In genomic region chr13:33194820-33195692, GRCh38 we compare ENCODE assay signal across 9 cellular contexts.
DNase-seq lines count a peak whose midpoint lies in the region; ATAC-seq and TF ChIP-seq lines count a peak whose summit lies in the region.
"Had no signal": no experiment of that assay in that cellular context is flagged by ENCODE, and none has a peak within 500 bp of the region (broad histone marks: within the 10 kb centered on the region; RNA-seq: fewer than 3 reads in every experiment).

No MANE protein-coding gene starts in this region.

- no peak overlapping the region for H3K4me3 ChIP-seq in endodermal cell (ENCODE audit: low read length)
- H3K4me3 ChIP-seq in skeletal muscle satellite cell (ENCODE audit: low read length), result peak overlapping the region; percentile 5

- H3K27me3 Mint-ChIP-seq in endodermal cell (ENCODE audit: insufficient read depth), result no peaks in the 10 kb centered on the region

- H3K4me2 ChIP-seq in skeletal muscle satellite cell (ENCODE audit: low read length), result peak overlapping the region; percentile 51

- peaks cover 50% of the 10 kb centered on the region for H3K4me1 Mint-ChIP-seq in endodermal cell

- TF ChIP-seq CTCF in endodermal cell (conservative IDR thresholded peaks at IDR 0.05), result no peak

- H3K9me3 Mint-ChIP-seq in endodermal cell, result no peaks in the 10 kb centered on the region

- H3K27me3 ChIP-seq in endodermal cell (ENCODE audit: control insufficient read depth, insufficient read depth, low read length, poor library complexity, severe bottlenecking) (no peaks in the 10 kb centered on the region), skeletal muscle satellite cell (ENCODE audit: control insufficient read depth, insufficient read depth, low read length) (no peaks in the 10 kb centered on the region)

- H3K4me3 Mint-ChIP-seq in endodermal cell, result no peak overlapping the region
- H3K4me3 Mint-ChIP-seq: IgD-negative memory B cell had no signal

- H3K9me3 ChIP-seq in endodermal cell (ENCODE audit: control insufficient read depth, low read length) (no peaks in the 10 kb centered on the region), skeletal muscle satellite cell (replicated peaks; ENCODE audit: low read length) (no peaks in the 10 kb centered on the region)

- H3K9ac ChIP-seq in endodermal cell (ENCODE audit: extremely low read depth, low read length, poor library complexity, severe bottlenecking), result no peak overlapping the region
- H3K9ac ChIP-seq in skeletal muscle satellite cell (ENCODE audit: low read depth, low read length), result peak overlapping the region; percentile 86

- no peak overlapping the region for H3K27ac ChIP-seq in endodermal cell (ENCODE audit: low read depth, low read length)

- peak overlapping the region; percentile 17 for H3K27ac Mint-ChIP-seq in endodermal cell
- H3K27ac Mint-ChIP-seq: IgD-negative memory B cell had no signal

- peak; percentile 89 for DNase-seq in ELR (ENCODE audit: low read depth)
- peak; percentile 30 for DNase-seq in HT-29 (ENCODE audit: low spot score)
- no peak for DNase-seq in endodermal cell
- no peak for DNase-seq in epidermal melanocyte (ENCODE audit: insufficient read length, low spot score)
- no peak for DNase-seq in inferior parietal cortex (ENCODE audit: extremely low spot score)
- DNase-seq in activated CD4-positive, alpha-beta T cell treated with anti-CD3 and anti-CD28 coated beads for 48 hours, result no peak

- WGBS in endodermal cell (ENCODE audit: insufficient coverage in 1 of 2, insufficient read length in 1 of 2), 2 experiments, result 83 to 93% methylated on average over 8 of the region's 8 CpGs

- H3K4me1 ChIP-seq in endodermal cell (ENCODE audit: control insufficient read depth, insufficient read depth, low read length), result peaks cover 11% of the 10 kb centered on the region
- peaks cover 53% of the 10 kb centered on the region for H3K4me1 ChIP-seq in skeletal muscle satellite cell (ENCODE audit: control insufficient read depth, insufficient read depth, low read length)

- H3K36me3 Mint-ChIP-seq in endodermal cell (ENCODE audit: low read depth), result no peaks in the 10 kb centered on the region
- H3K36me3 Mint-ChIP-seq: IgD-negative memory B cell had no signal

- H3K36me3 ChIP-seq in endodermal cell (ENCODE audit: control insufficient read depth, insufficient read depth, low read length) (no peaks in the 10 kb centered on the region), skeletal muscle satellite cell (ENCODE audit: insufficient read depth, low read length) (peaks cover 15% of the 10 kb centered on the region)

- ATAC-seq in GM21515 (IDR thresholded peaks at IDR 0.05; ENCODE audit: unreplicated experiment), result peak; percentile 86

Comparison
In these comparisons a context has a peak if more than half of its experiments do, and no peak if none do; other contexts are left out.
1. DNase-seq: peak in ELR (single experiment) and HT-29 (single experiment); none in endodermal cell (single experiment), epidermal melanocyte (single experiment), inferior parietal cortex (single experiment) and activated CD4-positive, alpha-beta T cell treated with anti-CD3 and anti-CD28 coated beads for 48 hours (single experiment).